21 cellular contexts compared by ENCODE assay signal in the genomic region with DNA sequence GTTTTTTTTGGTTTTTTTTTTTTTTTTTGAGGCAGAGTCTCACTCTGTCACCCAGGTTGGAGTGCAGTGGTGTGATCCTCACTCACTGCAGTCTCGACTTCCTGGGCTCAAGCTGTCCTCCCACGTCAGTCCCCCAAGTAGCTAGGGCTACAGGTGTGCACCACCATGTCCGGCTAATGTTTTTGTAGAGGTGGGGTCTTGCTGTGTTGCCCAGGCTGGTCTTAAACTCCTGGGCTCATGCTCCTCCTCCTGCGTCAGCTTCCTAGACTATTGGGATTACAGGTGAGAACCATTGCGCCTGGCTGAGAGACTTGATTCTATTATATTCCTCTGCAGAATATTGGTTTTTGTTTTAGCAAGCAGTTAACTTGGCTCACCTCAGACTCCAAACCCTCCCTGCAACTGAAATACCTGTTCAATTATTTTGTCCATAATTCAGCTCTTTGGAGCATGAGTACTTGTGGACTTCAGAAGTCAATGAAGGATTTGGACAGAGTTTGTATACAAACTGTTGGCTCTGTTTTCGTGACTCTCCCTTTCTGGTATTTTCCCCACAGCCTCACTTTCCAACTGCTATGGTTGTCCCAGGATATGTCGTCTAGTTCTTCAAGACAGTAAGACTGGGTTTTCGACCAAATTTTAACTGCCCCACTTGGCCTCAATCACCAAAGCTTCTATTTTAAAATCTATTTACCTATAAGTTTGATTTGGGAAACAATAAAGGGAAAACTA.
A peak's percentile ranks its signal among the peaks of the same experiment; 100 is the strongest.
DNase-seq lines count a peak whose midpoint lies in the region; ATAC-seq and TF ChIP-seq lines count a peak whose summit lies in the region.
"Had no signal": no experiment of that assay in that cellular context is flagged by ENCODE, and none has a peak within 500 bp of the region (broad histone marks: within the 10 kb centered on the region; RNA-seq: fewer than 3 reads in every experiment).

No MANE protein-coding gene starts in this region.

- no peak overlapping the region for H3K4me3 ChIP-seq in CD4-positive, CD25-positive, alpha-beta regulatory T cell (ENCODE audit: low read depth, low read length)
- no peak overlapping the region for H3K4me3 ChIP-seq in mesenchymal stem cell (ENCODE audit: insufficient read depth in 1 of 2, low read depth in 1 of 2, low read length in 2 of 2)

- H2BK120ac ChIP-seq in mesenchymal stem cell (ENCODE audit: low read depth, low read length): no peak overlapping the region

- peak overlapping the region in 1 of 2 experiments; percentile 37 for H2BK12ac ChIP-seq in mesenchymal stem cell (ENCODE audit: low read length in 2 of 2)

- H3K36me3 ChIP-seq in CD4-positive, CD25-positive, alpha-beta regulatory T cell (ENCODE audit: control insufficient read depth, insufficient read depth, low read length): peaks cover 52% of the 10 kb centered on the region
- peaks cover 25 to 82% of the 10 kb centered on the region in 2 experiments for H3K36me3 ChIP-seq in mesenchymal stem cell (ENCODE audit: control insufficient read depth in 1 of 2, insufficient read depth in 2 of 2, low read depth in 1 of 2, low read length in 2 of 2)

- H3K4me3 Mint-ChIP-seq in CD4-positive, CD25-positive, alpha-beta regulatory T cell: no peak overlapping the region
- no peak overlapping the region for H3K4me3 Mint-ChIP-seq in WTC11
- no peak overlapping the region for H3K4me3 Mint-ChIP-seq in stimulated activated effector memory CD8-positive, alpha-beta T cell treated with anti-CD3 and anti-CD28 coated beads, Interleukin-12 subunit alpha, Interleukin-12 subunit beta, amount 100 ng/mL, for 72 hours
- H3K4me3 Mint-ChIP-seq: B cell, CD14-positive monocyte, H9, T-cell had no signal

- H3K4me1 Mint-ChIP-seq in CD4-positive, CD25-positive, alpha-beta regulatory T cell: peaks cover 0 to 18% (median 7%) of the 10 kb centered on the region in 4 donors
- H3K4me1 Mint-ChIP-seq in WTC11: no peaks in the 10 kb centered on the region
- H3K4me1 Mint-ChIP-seq in stimulated activated effector memory CD8-positive, alpha-beta T cell treated with anti-CD3 and anti-CD28 coated beads, Interleukin-12 subunit alpha, Interleukin-12 subunit beta, amount 100 ng/mL, for 72 hours: peaks cover 20% of the 10 kb centered on the region
- H3K4me1 Mint-ChIP-seq: B cell, H9 had no signal

- H3K4ac ChIP-seq in mesenchymal stem cell (ENCODE audit: low read depth in 1 of 2, low read length in 2 of 2): no peak overlapping the region

- no peak for ATAC-seq in CD4-positive, CD25-positive, alpha-beta regulatory T cell (ENCODE audit: low read depth in 2 of 2)
- ATAC-seq in WTC11: no peak
- ATAC-seq in stimulated activated effector memory CD8-positive, alpha-beta T cell treated with anti-CD3 and anti-CD28 coated beads, Interleukin-12 subunit alpha, Interleukin-12 subunit beta, amount 100 ng/mL, for 72 hours: no peak
- no peak for ATAC-seq in GM18505 (IDR thresholded peaks at IDR 0.05; ENCODE audit: unreplicated experiment)
- ATAC-seq: T-cell had no signal

- TF ChIP-seq POLR2A in GM18505 (IDR thresholded peaks at IDR 0.05; ENCODE audit: borderline replicate concordance, extremely low read depth, insufficient read depth, insufficient read length): no peak

- H3K4me2 ChIP-seq in mesenchymal stem cell (ENCODE audit: low read length, poor library complexity, severe bottlenecking): no peak overlapping the region

- peaks cover 16% of the 10 kb centered on the region for H3K79me1 ChIP-seq in mesenchymal stem cell (replicated peaks; ENCODE audit: low read length, poor library complexity, severe bottlenecking)

- no peak overlapping the region for H3K18ac ChIP-seq in mesenchymal stem cell (ENCODE audit: low read depth in 1 of 2, low read length in 2 of 2)

- H2AFZ ChIP-seq in mesenchymal stem cell (ENCODE audit: low read depth, low read length): no peak overlapping the region

- peak overlapping the region in 2 of 3 donors; percentile 14 to 16 for H3K27ac Mint-ChIP-seq in CD4-positive, CD25-positive, alpha-beta regulatory T cell
- H3K27ac Mint-ChIP-seq in WTC11: no peak overlapping the region
- peak overlapping the region; percentile 27 for H3K27ac Mint-ChIP-seq in stimulated activated effector memory CD8-positive, alpha-beta T cell treated with anti-CD3 and anti-CD28 coated beads, Interleukin-12 subunit alpha, Interleukin-12 subunit beta, amount 100 ng/mL, for 72 hours
- H3K27ac Mint-ChIP-seq: B cell, T-cell had no signal

- peak overlapping the region; percentile 34 for H4K91ac ChIP-seq in mesenchymal stem cell (ENCODE audit: low read length)

- no peak for TF ChIP-seq CTCF in WTC11 (IDR thresholded peaks at IDR 0.05)

- no peaks in the 10 kb centered on the region for H3K9me3 ChIP-seq in CD4-positive, CD25-positive, alpha-beta regulatory T cell (ENCODE audit: control insufficient read depth in 2 of 2, low read length in 2 of 2)
- H3K9me3 ChIP-seq in mesenchymal stem cell (ENCODE audit: control insufficient read depth, low read length): peaks cover 6% of the 10 kb centered on the region

- POLR2A ChIA-PET in WTC11 (lab: Charles Lee): no interaction called here

- H3K27me3 ChIP-seq in CD4-positive, CD25-positive, alpha-beta regulatory T cell (ENCODE audit: control insufficient read depth, insufficient read depth, low read length): no peaks in the 10 kb centered on the region
- H3K27me3 ChIP-seq in mesenchymal stem cell (ENCODE audit: control insufficient read depth in 1 of 2, insufficient read depth in 1 of 2, low read length in 2 of 2): no peaks in the 10 kb centered on the region

- no peak overlapping the region for H2BK5ac ChIP-seq in mesenchymal stem cell (ENCODE audit: low read depth, low read length, poor library complexity, severe bottlenecking)

- CTCF ChIA-PET in WTC11 (lab: Charles Lee): interaction anchor here (1.6 kb wide), 1 partner anchor 63 kb away, joined by 5 read pairs; no protein-coding TSS in a partner anchor

- H3K14ac ChIP-seq in mesenchymal stem cell (ENCODE audit: low read length in 2 of 2): no peak overlapping the region

- H3K9ac ChIP-seq in mesenchymal stem cell (ENCODE audit: low read length): no peak overlapping the region

- no peak for DNase-seq in CD4-positive, CD25-positive, alpha-beta regulatory T cell
- DNase-seq in WTC11 (ENCODE audit: low spot score) (no peak), mesenchymal stem cell (peak; percentile 59), COLO668 (lab: John Stamatoyannopoulos, UW; ENCODE audit: unreplicated experiment) (no peak), T-helper 1 cell (no peak)
- no peak for DNase-seq in stimulated activated effector memory CD8-positive, alpha-beta T cell treated with anti-CD3 and anti-CD28 coated beads, Interleukin-12 subunit alpha, Interleukin-12 subunit beta, amount 100 ng/mL, for 72 hours (ENCODE audit: low spot score in 2 of 2)
- DNase-seq: H9, KBM-7, MV-4-11, NCI-H1105, NCI-H146, NCI-H1930, NCI-H2107, NCI-H446 treated with DMSO at 0.1 percent for 48 hours, NCI-H526, RPMI8226, SHP77, T-cell had no signal

- H3K27ac ChIP-seq in CD4-positive, CD25-positive, alpha-beta regulatory T cell (ENCODE audit: insufficient read depth, low read length, poor library complexity, severe bottlenecking): no peak overlapping the region
- H3K27ac ChIP-seq in mesenchymal stem cell (ENCODE audit: low read length, poor library complexity, severe bottlenecking): no peak overlapping the region

- no peaks in the 10 kb centered on the region for H3K27me3 Mint-ChIP-seq in CD4-positive, CD25-positive, alpha-beta regulatory T cell
- H3K27me3 Mint-ChIP-seq in WTC11 (ENCODE audit: low read depth): no peaks in the 10 kb centered on the region
- H3K27me3 Mint-ChIP-seq: B cell, T-cell had no signal

- no peak overlapping the region for H2BK15ac ChIP-seq in mesenchymal stem cell (ENCODE audit: low read depth, poor library complexity, severe bottlenecking)

- peaks cover 59% of the 10 kb centered on the region for H3K36me3 Mint-ChIP-seq in CD4-positive, CD25-positive, alpha-beta regulatory T cell
- H3K36me3 Mint-ChIP-seq in WTC11: peaks cover 23% of the 10 kb centered on the region
- peaks cover 78% of the 10 kb centered on the region for H3K36me3 Mint-ChIP-seq in stimulated activated effector memory CD8-positive, alpha-beta T cell treated with anti-CD3 and anti-CD28 coated beads, Interleukin-12 subunit alpha, Interleukin-12 subunit beta, amount 100 ng/mL, for 72 hours

- peaks cover 0 to 3% (median 0%) of the 10 kb centered on the region in 7 donors for H3K9me3 Mint-ChIP-seq in CD4-positive, CD25-positive, alpha-beta regulatory T cell
- peaks cover 7% of the 10 kb centered on the region for H3K9me3 Mint-ChIP-seq in WTC11
- peaks cover 2% of the 10 kb centered on the region for H3K9me3 Mint-ChIP-seq in stimulated activated effector memory CD8-positive, alpha-beta T cell treated with anti-CD3 and anti-CD28 coated beads, Interleukin-12 subunit alpha, Interleukin-12 subunit beta, amount 100 ng/mL, for 72 hours

- H3K23ac ChIP-seq in mesenchymal stem cell (ENCODE audit: low read length in 2 of 2): no peak overlapping the region

- H3K4me1 ChIP-seq in CD4-positive, CD25-positive, alpha-beta regulatory T cell (ENCODE audit: control insufficient read depth, insufficient read depth, low read length, poor library complexity, severe bottlenecking): no peaks in the 10 kb centered on the region
- no peaks in the 10 kb centered on the region for H3K4me1 ChIP-seq in mesenchymal stem cell (ENCODE audit: control insufficient read depth, insufficient read depth, low read depth, low read length)

- H4K8ac ChIP-seq in mesenchymal stem cell (ENCODE audit: low read length): peak overlapping the region; percentile 72

- no peak overlapping the region for H2AK5ac ChIP-seq in mesenchymal stem cell (ENCODE audit: low read length, severe bottlenecking)

- 78% methylated on average over 5 of the region's 8 CpGs for WGBS in mesenchymal stem cell

TF ChIP-seq in WTC11, 78 proteins besides CTCF, POLR2A, EP300 and RAD21:
- TF ChIP-seq ZNF121 (CRISPR knock-in tag; IDR thresholded peaks at IDR 0.05) (peak; percentile 85; the same call in 1 of the 2 replicates), NFYB (CRISPR knock-in tag; conservative IDR thresholded peaks at IDR 0.05; ENCODE audit: low read depth) (no peak)
